8 cellular contexts compared by ENCODE assay signal in the genomic region with DNA sequence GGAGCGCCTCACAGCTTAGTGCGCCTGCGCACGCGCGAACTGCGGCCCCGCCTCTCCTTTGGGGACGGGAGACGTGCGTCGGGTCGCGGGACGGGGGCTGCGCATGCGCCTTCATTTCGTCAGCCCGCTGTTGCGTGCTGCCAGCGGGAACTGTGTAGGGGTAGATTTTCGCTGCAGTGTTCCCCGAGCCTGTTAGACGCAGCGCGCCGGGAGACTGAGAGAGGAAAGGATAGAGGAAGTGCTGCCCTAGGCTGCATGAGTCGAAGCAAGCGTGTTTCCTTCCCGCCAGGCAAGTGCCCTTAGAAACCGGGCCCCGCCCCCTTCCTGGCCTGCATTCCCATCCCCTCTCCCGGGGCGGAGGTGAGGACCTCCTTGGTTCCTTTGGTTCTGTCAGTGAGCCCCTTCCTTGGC. TPM values are rescaled to one million over a fixed set of nuclear protein-coding genes. Genes with fewer than 3 reads are reported as not detected.
A peak's percentile ranks its signal among the peaks of the same experiment; 100 is the strongest.
DNase-seq lines count a peak whose midpoint lies in the region; ATAC-seq and TF ChIP-seq lines count a peak whose summit lies in the region.

No MANE protein-coding gene starts in this region.

- in situ Hi-C loops in GM23248 (cut with MboI), result loop anchor here (25.0 kb wide), 1 partner anchor 112 kb away; no protein-coding TSS in a partner anchor
- in situ Hi-C loops in Panc1 (cut with HindIII; ENCODE audit: low pct_unique_long_range_greater_than_20kb, low sequenced_read_pairs), result no loop called here

- 0 to 1% methylated on average over 33 to 34 of the region's 34 CpGs for WGBS in GM23248 (ENCODE audit: low coverage in 1 of 2, low lambda C conversion rate in 2 of 2, missing lambda C conversion rate in 2 of 2), 2 experiments
- WGBS in esophagus muscularis mucosa, result 0% methylated on average over 27 of the region's 34 CpGs

- H3K4me1 ChIP-seq in DOHH2 (ENCODE audit: control insufficient read depth, low read length) (peaks cover 38% of the 10 kb centered on the region), GM23248 (ENCODE audit: insufficient read depth) (peaks cover 30% of the 10 kb centered on the region), Panc1 (ENCODE audit: control insufficient read depth, insufficient read depth, low read length) (peaks cover 28% of the 10 kb centered on the region), esophagus muscularis mucosa (peaks cover 64 to 98% (median 94%) of the 10 kb centered on the region in 4 donors)

- H3K27me3 ChIP-seq in DOHH2 (ENCODE audit: control insufficient read depth, low read length) (no peaks in the 10 kb centered on the region), GM23248 (replicated peaks; ENCODE audit: insufficient read depth) (no peaks in the 10 kb centered on the region), Panc1 (ENCODE audit: control insufficient read depth, insufficient read depth, low read length) (no peaks in the 10 kb centered on the region), esophagus muscularis mucosa (no peaks in the 10 kb centered on the region)

- peak; percentile 97 for DNase-seq in GM23248
- DNase-seq in Panc1 (ENCODE audit: low read depth, low spot score), result peak; percentile 80
- peak; percentile 96 to 97 for DNase-seq in activated T-cell treated with anti-CD3 and anti-CD28 coated beads, Interleukin-2, amount 50 U/mL, for 72 hours
- peak; percentile 98 for DNase-seq in esophagus muscularis mucosa (ENCODE audit: extremely low spot score)
- DNase-seq in myocyte (ENCODE audit: low read depth), result peak; percentile 94
- peak; percentile 91 to 96 for DNase-seq in stimulated activated CD8-positive, alpha-beta memory T cell treated with anti-CD3 and anti-CD28 coated beads, Interleukin-7, amount 100 ng/mL, for 4 hours (ENCODE audit: low read depth in 2 of 2)

- peak overlapping the region; percentile 88 for H3K4me3 ChIP-seq in DOHH2 (ENCODE audit: low read length)
- peak overlapping the region; percentile 87 for H3K4me3 ChIP-seq in GM23248
- peak overlapping the region; percentile 73 to 94 for H3K4me3 ChIP-seq in Panc1 (ENCODE audit: low read depth in 2 of 2, low read length in 2 of 2)
- peak overlapping the region; percentile 58 to 64 (median 64) for H3K4me3 ChIP-seq in esophagus muscularis mucosa

- TF ChIP-seq POLR2A in esophagus muscularis mucosa (IDR thresholded peaks at IDR 0.05; ENCODE audit: low read depth), result peak; percentile 69

- peak overlapping the region; percentile 99 for H3K9ac ChIP-seq in GM23248

- H4K20me1 ChIP-seq in DOHH2 (ENCODE audit: control insufficient read depth, insufficient read depth, low read depth, low read length), result 0 out of 2 replicates have a peak, but pooled peaks cover 5% of the 10 kb centered on the region
- H4K20me1 ChIP-seq in GM23248 (ENCODE audit: insufficient read depth), result no peaks in the 10 kb centered on the region

- no peaks in the 10 kb centered on the region for H3K27me3 Mint-ChIP-seq in activated T-cell treated with anti-CD3 and anti-CD28 coated beads, Interleukin-2, amount 50 U/mL, for 72 hours (ENCODE audit: low read depth)

- CTCF ChIA-PET in Panc1 (lab: Charles Lee), result interaction anchor here (2.1 kb wide), 1 partner anchor 116 kb away, joined by 7 read pairs; no protein-coding TSS in a partner anchor

- H3K4me3 Mint-ChIP-seq in activated T-cell treated with anti-CD3 and anti-CD28 coated beads, Interleukin-2, amount 50 U/mL, for 72 hours, result peak overlapping the region; percentile 98

- peak; percentile 94 for ATAC-seq in Panc1
- peak; percentile 80 to 86 for ATAC-seq in activated T-cell treated with anti-CD3 and anti-CD28 coated beads, Interleukin-2, amount 50 U/mL, for 72 hours (replicated peaks in 1 of 2)

- no peak for TF ChIP-seq EP300 in esophagus muscularis mucosa (IDR thresholded peaks at IDR 0.05)

- POLR2A ChIA-PET in Panc1 (lab: Charles Lee), result no interaction called here

- H2AFZ ChIP-seq in GM23248, result peak overlapping the region; percentile 87

- H3K27ac ChIP-seq in DOHH2 (ENCODE audit: low read depth, low read length) (peak overlapping the region; percentile 78), GM23248 (peak overlapping the region; percentile 99), KOPT-K1 (ENCODE audit: low read depth, low read length, poor library complexity, severe bottlenecking) (peak overlapping the region; percentile 86), Panc1 (ENCODE audit: low read length) (peak overlapping the region; percentile 86), esophagus muscularis mucosa (replicated peaks in 1 of 4) (peak overlapping the region; percentile 91 to 94 (median 93))

- no TSS peak for BruUV-seq in Panc1 (replicated peaks; lab: Mats Ljungman, UMichigan)

- H3F3A ChIP-seq in DOHH2 (ENCODE audit: control insufficient read depth, insufficient read depth) (no peaks in the 10 kb centered on the region), GM23248 (ENCODE audit: insufficient read depth) (peaks cover 34% of the 10 kb centered on the region)

- H3K79me2 ChIP-seq in DOHH2 (ENCODE audit: control insufficient read depth, low read length), result peaks cover 53% of the 10 kb centered on the region
- H3K79me2 ChIP-seq in GM23248 (ENCODE audit: insufficient read depth), result peaks cover 86% of the 10 kb centered on the region

- H3K4me2 ChIP-seq in DOHH2 (ENCODE audit: low read length), result peak overlapping the region; percentile 90
- peak overlapping the region; percentile 97 for H3K4me2 ChIP-seq in GM23248 (ENCODE audit: unreplicated experiment)

- peaks cover 11 to 26% of the 10 kb centered on the region in 2 donors for H3K36me3 Mint-ChIP-seq in activated T-cell treated with anti-CD3 and anti-CD28 coated beads, Interleukin-2, amount 50 U/mL, for 72 hours (ENCODE audit: insufficient read depth in 2 of 2)

- H3K36me3 ChIP-seq in DOHH2 (ENCODE audit: control insufficient read depth, low read length) (peaks cover 35% of the 10 kb centered on the region), GM23248 (ENCODE audit: low read depth) (peaks cover 33% of the 10 kb centered on the region), KOPT-K1 (ENCODE audit: insufficient read depth, low read length) (peaks cover 43% of the 10 kb centered on the region), Panc1 (ENCODE audit: control insufficient read depth, insufficient read depth, low read length) (peaks cover 22% of the 10 kb centered on the region), esophagus muscularis mucosa (peaks cover 0 to 10% (median 5%) of the 10 kb centered on the region in 4 donors)

- H3K9me3 ChIP-seq in DOHH2 (ENCODE audit: control insufficient read depth, insufficient read depth, low read length) (no peaks in the 10 kb centered on the region), GM23248 (ENCODE audit: low read depth) (no peaks in the 10 kb centered on the region), KOPT-K1 (ENCODE audit: insufficient read depth, low read length, poor library complexity, severe bottlenecking) (no peaks in the 10 kb centered on the region), Panc1 (ENCODE audit: control insufficient read depth, insufficient read depth, low read depth, low read length) (no peaks in the 10 kb centered on the region), esophagus muscularis mucosa (no peaks in the 10 kb centered on the region)

- H3K27ac Mint-ChIP-seq in activated T-cell treated with anti-CD3 and anti-CD28 coated beads, Interleukin-2, amount 50 U/mL, for 72 hours, result peak overlapping the region; percentile 96

- intact Hi-C loops in Panc1 (cut with micrococcal nuclease; ENCODE audit: unreplicated experiment), result no loop called here
- intact Hi-C loops in esophagus muscularis mucosa (cut with DNase I), result loop anchor here (10.0 kb wide), 3 partner anchors 45 to 95 kb away; no protein-coding TSS in a partner anchor

- H3K9me2 ChIP-seq in DOHH2 (replicated peaks; ENCODE audit: control insufficient read depth, low read length) (no peaks in the 10 kb centered on the region), GM23248 (ENCODE audit: insufficient read depth) (no peaks in the 10 kb centered on the region)

- no peak for TF ChIP-seq CTCF in DOHH2 (IDR thresholded peaks at IDR 0.05; ENCODE audit: low read depth, low read length, poor library complexity, severe bottlenecking)
- no peak for TF ChIP-seq CTCF in Panc1 (IDR thresholded peaks at IDR 0.05)
- TF ChIP-seq CTCF in esophagus muscularis mucosa (IDR thresholded peaks at IDR 0.05), result no peak

- H3K4me1 Mint-ChIP-seq in activated T-cell treated with anti-CD3 and anti-CD28 coated beads, Interleukin-2, amount 50 U/mL, for 72 hours (ENCODE audit: low read depth), result peaks cover 53% of the 10 kb centered on the region

- H3K9me3 Mint-ChIP-seq in activated T-cell treated with anti-CD3 and anti-CD28 coated beads, Interleukin-2, amount 50 U/mL, for 72 hours, result no peaks in the 10 kb centered on the region

RNA-seq across cellular contexts. Expression of a gene that starts 12.3 kb away (rescaled TPM):
- 18.4 and 18.6 TPM in 2 replicates for total RNA-seq in GM23248 (2014; rRNA removed; shearing (Covaris generic))
- 8.1 and 8.9 TPM in 2 replicates for polyA plus RNA-seq in GM23248 (2016; fragmentation: Nextera tagmentation; extraction: Ambion mirVana)
- total RNA-seq in Panc1 (2021; ENCODE audit: unreplicated experiment) (1.6 TPM), esophagus muscularis mucosa (100 to 1,000 TPM; 228 to 302 (median 235) TPM), myocyte (7.6 and 9.7 TPM in 2 replicates)
- polyA plus RNA-seq in Panc1 (2012; ENCODE audit: insufficient read length), result 0.06 TPM
- 1 to 10 TPM; 4.7 to 5.6 TPM for total RNA-seq in activated T-cell treated with anti-CD3 and anti-CD28 coated beads, Interleukin-2, amount 50 U/mL, for 72 hours
- 6.8 TPM for polyA plus RNA-seq in myocyte (2012)

RNA-seq across cellular contexts. Expression of a gene that starts 12.3 kb away (rescaled TPM):
- total RNA-seq in GM23248 (2014; rRNA removed; shearing (Covaris generic)), result 20.4 and 24.4 TPM in 2 replicates
- polyA plus RNA-seq in GM23248 (2016; fragmentation: Nextera tagmentation; extraction: Ambion mirVana), result 25.0 and 25.2 TPM in 2 replicates
- total RNA-seq in Panc1 (2021; ENCODE audit: unreplicated experiment) (12.4 TPM), esophagus muscularis mucosa (10 to 100 TPM; 43.1 to 77.7 (median 69.7) TPM), myocyte (16.0 and 18.3 TPM in 2 replicates)
- 9.4 TPM for polyA plus RNA-seq in Panc1 (2012; ENCODE audit: insufficient read length)
- 10 to 100 TPM; 16.6 to 17.5 TPM for total RNA-seq in activated T-cell treated with anti-CD3 and anti-CD28 coated beads, Interleukin-2, amount 50 U/mL, for 72 hours
- polyA plus RNA-seq in myocyte (2012), result 22.7 TPM

Comparison
In these comparisons a context has a peak if more than half of its experiments do, and no peak if none do; other contexts are left out.
1. Peak in every context shown above with its lines: DNase-seq, ATAC-seq, H3K4me3 ChIP-seq and H3K27ac ChIP-seq.
2. RNA of a gene that starts 12.3 kb away (total RNA-seq): 228 to 302 TPM in esophagus muscularis mucosa; 18.4 to 18.6 TPM in GM23248, 7.6 to 9.7 TPM in myocyte, 4.7 to 5.6 TPM in activated T-cell treated with anti-CD3 and anti-CD28 coated beads, Interleukin-2, amount 50 U/mL, for 72 hours and 1.6 TPM in Panc1 (single experiment); every median in the first group is over 10 times any median in the second.